9 cellular contexts compared by ENCODE assay signal in the genomic region with DNA sequence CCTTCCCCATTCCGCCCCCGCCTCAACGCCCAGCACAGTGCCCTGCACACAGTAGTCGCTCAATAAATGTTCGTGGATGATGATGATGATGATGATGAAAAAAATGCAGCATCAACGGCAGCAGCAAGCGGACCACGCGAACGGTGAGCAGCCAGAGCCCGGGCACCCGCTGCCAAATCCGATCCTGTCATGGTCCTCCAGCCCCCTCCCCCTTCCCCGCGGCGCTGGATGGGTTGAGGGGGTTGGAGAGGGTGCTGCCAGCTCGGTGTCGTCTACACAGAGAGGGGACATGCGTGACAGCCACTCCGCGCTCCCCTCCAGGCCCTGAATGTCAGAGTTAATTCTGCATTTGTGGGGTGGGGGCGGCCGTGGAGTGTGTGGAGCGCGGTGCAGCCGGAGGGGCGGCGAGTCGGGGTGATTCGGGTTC. TPM values are rescaled to one million over a fixed set of nuclear protein-coding genes. Genes with fewer than 3 reads are reported as not detected.
A peak's percentile ranks its signal among the peaks of the same experiment; 100 is the strongest.
DNase-seq lines count a peak whose midpoint lies in the region; ATAC-seq, FAIRE-seq and TF ChIP-seq lines count a peak whose summit lies in the region.
"Had no signal": no experiment of that assay in that cellular context is flagged by ENCODE, and none has a peak within 500 bp of the region (broad histone marks: within the 10 kb centered on the region; RNA-seq: fewer than 3 reads in every experiment).

No MANE protein-coding gene starts in this region.

- TF ChIP-seq EP300 in GM12878 (IDR thresholded peaks at IDR 0.05; ENCODE audit: borderline replicate concordance in 1 of 2, control insufficient read depth in 1 of 2, low read depth in 2 of 2, low read length in 2 of 2): no peak

- 13% methylated on average over 25 of the region's 30 CpGs for WGBS in GM12878 (ENCODE audit: insufficient coverage, insufficient replicate concordance, low lambda C conversion rate, missing lambda C conversion rate)
- WGBS in liver: 13% methylated on average over 30 of the region's 30 CpGs

- H3K4me3 ChIP-seq in GM12878 (no peak overlapping the region), liver (ENCODE audit: low read depth in 1 of 3, low read length in 3 of 3) (peak overlapping the region in 2 of 3 donors; percentile 55 to 80), subcutaneous abdominal adipose tissue (ENCODE audit: low read depth in 1 of 5, low read length in 5 of 5) (peak overlapping the region in 4 of 5 donors; percentile 11 to 54 (median 41))

- TF ChIP-seq POLR2A in GM12878 (IDR thresholded peaks at IDR 0.05; ENCODE audit: low read depth, low read length) (no peak), erythroblast (IDR thresholded peaks at IDR 0.05; ENCODE audit: low read length) (no peak)

- H3K27ac ChIP-seq in GM12878 (ENCODE audit: control insufficient read depth, insufficient read depth) (no peak overlapping the region), liver (ENCODE audit: low read depth in 1 of 2, low read length in 2 of 2) (no peak overlapping the region), subcutaneous abdominal adipose tissue (ENCODE audit: low read depth, low read length) (no peak overlapping the region)

- DNase-seq in NCI-H2171 treated with DMSO at 0.1 percent for 48 hours (lab: John Stamatoyannopoulos, UW): peak; percentile 4
- no peak for DNase-seq in NCI-H2171 (lab: John Stamatoyannopoulos, UW)
- no peak for DNase-seq in GM12878 (ENCODE audit: low read depth, low spot score)
- no peak for DNase-seq in NCI-H2227 (lab: John Stamatoyannopoulos, UW; ENCODE audit: unreplicated experiment)
- no peak for DNase-seq in erythroblast (lab: John Stamatoyannopoulos, UW)

- no peak for TF ChIP-seq RAD21 in GM12878 (IDR thresholded peaks at IDR 0.05; ENCODE audit: insufficient read depth, low read depth, low read length)
- no peak for TF ChIP-seq RAD21 in liver (IDR thresholded peaks at IDR 0.05)

- RAD21 ChIA-PET in GM12878 (lab: Charles Lee; ENCODE audit: unreplicated experiment): no interaction called here

- no TSS peak for BruUV-seq in GM12878 (replicated peaks; lab: Mats Ljungman, UMichigan)

- intact Hi-C loops in GM12878 (cut with micrococcal nuclease; ENCODE audit: unreplicated experiment): no loop called here

- no peak for FAIRE-seq in GM12878 (lab: Jason Lieb, UNC)

- no peak overlapping the region for H2AFZ ChIP-seq in GM12878 (ENCODE audit: control insufficient read depth, low read depth, low read length)

- H3K27me3 ChIP-seq in GM12878 (replicated peaks in 1 of 2; ENCODE audit: control insufficient read depth in 2 of 2, insufficient read depth in 2 of 2, low read length in 1 of 2) (peaks cover 7 to 20% of the 10 kb centered on the region in 2 experiments), liver (ENCODE audit: control insufficient read depth in 4 of 4, insufficient read depth in 4 of 4, low read length in 3 of 4) (no peaks in the 10 kb centered on the region), subcutaneous abdominal adipose tissue (ENCODE audit: control insufficient read depth in 5 of 5, insufficient read depth in 4 of 5, low read length in 5 of 5) (peaks cover 6 to 38% (median 29%) of the 10 kb centered on the region in 5 donors)

- in situ Hi-C loops in GM12878 (cut with MboI): no loop called here

- ATAC-seq in GM12878 (no peak), HG03108 (IDR thresholded peaks at IDR 0.05; ENCODE audit: unreplicated experiment) (no peak)

- no peaks in the 10 kb centered on the region for H3K36me3 ChIP-seq in GM12878 (ENCODE audit: control insufficient read depth in 2 of 2, insufficient read depth in 2 of 2, low read length in 1 of 2)
- no peaks in the 10 kb centered on the region for H3K36me3 ChIP-seq in liver (ENCODE audit: control insufficient read depth in 4 of 4, insufficient read depth in 3 of 4, low read depth in 1 of 4, low read length in 3 of 4)
- H3K36me3 ChIP-seq in subcutaneous abdominal adipose tissue (ENCODE audit: control insufficient read depth in 5 of 5, insufficient read depth in 5 of 5, low read length in 5 of 5): no peaks in the 10 kb centered on the region

- H3K4me1 ChIP-seq in GM12878 (ENCODE audit: control insufficient read depth, insufficient read depth, low read length): no peaks in the 10 kb centered on the region
- peaks cover 2 to 24% (median 19%) of the 10 kb centered on the region in 4 donors for H3K4me1 ChIP-seq in liver (ENCODE audit: control insufficient read depth in 4 of 4, insufficient read depth in 4 of 4, low read length in 3 of 4)
- H3K4me1 ChIP-seq in subcutaneous abdominal adipose tissue (ENCODE audit: control insufficient read depth in 5 of 5, insufficient read depth in 5 of 5, low read length in 5 of 5): peaks cover 0 to 19% (median 17%) of the 10 kb centered on the region in 5 donors

- no peaks in the 10 kb centered on the region for H3K79me2 ChIP-seq in GM12878 (ENCODE audit: control insufficient read depth, insufficient read depth, low read length)

- TF ChIP-seq CTCF in GM12878 (IDR thresholded peaks at IDR 0.05 in 2 of 3, conservative IDR thresholded peaks at IDR 0.05 in 1 of 3; ENCODE audit: control insufficient read depth in 2 of 3, extremely low read depth in 1 of 3, insufficient read depth in 1 of 3, low read depth in 3 of 3, low read length in 3 of 3) (no peak), liver (IDR thresholded peaks at IDR 0.05; ENCODE audit: low read depth, low read length, missing input control) (no peak)

- POLR2A ChIA-PET in GM12878 (lab: Charles Lee): no interaction called here

- H3K4me2 ChIP-seq in GM12878 (ENCODE audit: control insufficient read depth, insufficient read depth): no peak overlapping the region

- CTCF ChIA-PET in GM12878 (lab: Yijun Ruan, JAX): interaction anchor here (1.3 kb wide), 1 partner anchor 19 kb away, joined by 4 read pairs; no protein-coding TSS in a partner anchor

- H3K9me3 ChIP-seq in GM12878 (replicated peaks; ENCODE audit: control insufficient read depth, insufficient read depth, low read length): no peaks in the 10 kb centered on the region
- H3K9me3 ChIP-seq in liver (ENCODE audit: control insufficient read depth in 4 of 4, low read length in 3 of 4): no peaks in the 10 kb centered on the region
- H3K9me3 ChIP-seq in subcutaneous abdominal adipose tissue (ENCODE audit: control insufficient read depth in 5 of 5, low read length in 5 of 5): no peaks in the 10 kb centered on the region

- SMC1A ChIA-PET in GM12878 (lab: Charles Lee; ENCODE audit: uncharacterized antibody, unreplicated experiment): no interaction called here

- no peak overlapping the region for H3K9ac ChIP-seq in GM12878 (ENCODE audit: control insufficient read depth, insufficient read depth, low read length)
- no peak overlapping the region for H3K9ac ChIP-seq in liver (ENCODE audit: low read depth in 1 of 2, low read length in 2 of 2)
- no peak overlapping the region for H3K9ac ChIP-seq in subcutaneous abdominal adipose tissue (ENCODE audit: low read length in 5 of 5)

- no peaks in the 10 kb centered on the region for H4K20me1 ChIP-seq in GM12878 (ENCODE audit: control insufficient read depth, insufficient read depth)

TF ChIP-seq in GM12878, 131 proteins besides CTCF, POLR2A, EP300 and RAD21:
- no peak for TF ChIP-seq PAX8 (IDR thresholded peaks at IDR 0.05)
- no peak for TF ChIP-seq TCF7 (IDR thresholded peaks at IDR 0.05; ENCODE audit: borderline replicate concordance)
- no peak for TF ChIP-seq EZH2 (IDR thresholded peaks at IDR 0.05; ENCODE audit: borderline replicate concordance, control insufficient read depth, low read depth, low read length)
- TF ChIP-seq SUZ12 (IDR thresholded peaks at IDR 0.05; ENCODE audit: unreplicated experiment): peak; percentile 58

TF ChIP-seq in liver, 16 proteins besides CTCF, POLR2A, EP300 and RAD21 (continues in another document):
- TF ChIP-seq FOXA1 (IDR thresholded peaks at IDR 0.05) (no peak), YY1 (IDR thresholded peaks at IDR 0.05) (no peak), HNF4G (IDR thresholded peaks at IDR 0.05) (no peak), HNF4A (conservative IDR thresholded peaks at IDR 0.05) (no peak)
- TF ChIP-seq, protein P1, sequence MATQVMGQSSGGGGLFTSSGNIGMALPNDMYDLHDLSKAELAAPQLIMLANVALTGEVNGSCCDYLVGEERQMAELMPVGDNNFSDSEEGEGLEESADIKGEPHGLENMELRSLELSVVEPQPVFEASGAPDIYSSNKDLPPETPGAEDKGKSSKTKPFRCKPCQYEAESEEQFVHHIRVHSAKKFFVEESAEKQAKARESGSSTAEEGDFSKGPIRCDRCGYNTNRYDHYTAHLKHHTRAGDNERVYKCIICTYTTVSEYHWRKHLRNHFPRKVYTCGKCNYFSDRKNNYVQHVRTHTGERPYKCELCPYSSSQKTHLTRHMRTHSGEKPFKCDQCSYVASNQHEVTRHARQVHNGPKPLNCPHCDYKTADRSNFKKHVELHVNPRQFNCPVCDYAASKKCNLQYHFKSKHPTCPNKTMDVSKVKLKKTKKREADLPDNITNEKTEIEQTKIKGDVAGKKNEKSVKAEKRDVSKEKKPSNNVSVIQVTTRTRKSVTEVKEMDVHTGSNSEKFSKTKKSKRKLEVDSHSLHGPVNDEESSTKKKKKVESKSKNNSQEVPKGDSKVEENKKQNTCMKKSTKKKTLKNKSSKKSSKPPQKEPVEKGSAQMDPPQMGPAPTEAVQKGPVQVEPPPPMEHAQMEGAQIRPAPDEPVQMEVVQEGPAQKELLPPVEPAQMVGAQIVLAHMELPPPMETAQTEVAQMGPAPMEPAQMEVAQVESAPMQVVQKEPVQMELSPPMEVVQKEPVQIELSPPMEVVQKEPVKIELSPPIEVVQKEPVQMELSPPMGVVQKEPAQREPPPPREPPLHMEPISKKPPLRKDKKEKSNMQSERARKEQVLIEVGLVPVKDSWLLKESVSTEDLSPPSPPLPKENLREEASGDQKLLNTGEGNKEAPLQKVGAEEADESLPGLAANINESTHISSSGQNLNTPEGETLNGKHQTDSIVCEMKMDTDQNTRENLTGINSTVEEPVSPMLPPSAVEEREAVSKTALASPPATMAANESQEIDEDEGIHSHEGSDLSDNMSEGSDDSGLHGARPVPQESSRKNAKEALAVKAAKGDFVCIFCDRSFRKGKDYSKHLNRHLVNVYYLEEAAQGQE (IDR thresholded peaks at IDR 0.05): no peak

RNA-seq across cellular contexts. Expression of gene CACNA1D, which starts 0.7 kb away (rescaled TPM):
- total RNA-seq in GM12878 (2013; cell fraction: nucleolus; rRNA removed): 33.0 and 37.2 TPM in 2 replicates
- 1.6 and 1.7 TPM in 2 replicates for total RNA-seq in GM12878 (2014; rRNA removed)
- total RNA-seq in GM12878 (2014; rRNA removed; fragmentation: Illumina TruSeq; extraction: Trizol): 1.6 and 1.9 TPM in 2 replicates
- total RNA-seq in GM12878 (2021): 2.6 and 2.7 TPM in 2 replicates
- polyA plus RNA-seq in GM12878 (2011; ENCODE audit: low read depth): 0.51 TPM
- polyA plus RNA-seq in GM12878 (2011; rRNA removed): 21.1 and 24.4 TPM in 2 replicates
- polyA plus RNA-seq in GM12878 (2011; cell fraction: cytosol; rRNA removed): 10.3 and 10.5 TPM in 2 replicates
- polyA plus RNA-seq in GM12878 (2011; cell fraction: nucleus; rRNA removed): 63.6 and 84.9 TPM in 2 replicates
- 0.88 and 1.7 TPM in 2 replicates for polyA plus RNA-seq in GM12878 (2012)
- 2.0 and 3.2 TPM in 2 replicates for polyA plus RNA-seq in GM12878 (2014; fragmentation: Illumina TruSeq; extraction: Trizol)
- under 1 TPM; 0.48 to 0.77 TPM for polyA plus RNA-seq in GM12878 (2014; fragmentation: Nextera tagmentation; extraction: Ambion mirVana)
- polyA plus RNA-seq in GM12878 (2014; rRNA removed): 1.3 and 2.0 TPM in 2 replicates
- under 1 TPM; 0.21 to 0.44 TPM for polyA plus RNA-seq in GM12878 (2016; fragmentation: Nextera tagmentation; extraction: Ambion mirVana)
- 66.7 and 68.7 TPM in 2 replicates for polyA minus RNA-seq in GM12878 (2011; rRNA and poly(A)+ RNA removed)
- 4.5 and 7.7 TPM in 2 replicates for polyA minus RNA-seq in GM12878 (2011; cell fraction: cytosol; rRNA and poly(A)+ RNA removed)
- 65.9 and 93.0 TPM in 2 replicates for polyA minus RNA-seq in GM12878 (2011; cell fraction: nucleus; rRNA and poly(A)+ RNA removed)
- 10 to 100 TPM in 1 of 2 donors, 1 to 10 TPM in 1; 3.8 to 18.9 TPM for total RNA-seq in liver
- polyA plus RNA-seq in liver: 1 to 10 TPM; 1.8 to 3.0 TPM
- total RNA-seq: dermis microvascular lymphatic vessel endothelial cell had no signal
